In genomic region chr7:124930173-124930623, GRCh38 we compare ENCODE assay signal across 8 cellular contexts. TPM values are rescaled to one million over a fixed set of nuclear protein-coding genes. Genes with fewer than 3 reads are reported as not detected.
DNase-seq lines count a peak whose midpoint lies in the region; ATAC-seq, FAIRE-seq and TF ChIP-seq lines count a peak whose summit lies in the region.

No MANE protein-coding gene starts in this region.

- H3K27ac Mint-ChIP-seq in naive thymus-derived CD4-positive, alpha-beta T cell = peak overlapping the region; percentile 92 to 98 (median 98)

- no peaks in the 10 kb centered on the region for H3K9me3 Mint-ChIP-seq in naive thymus-derived CD4-positive, alpha-beta T cell

- peak overlapping the region; percentile 22 for H3K4me3 ChIP-seq in BE2C (ENCODE audit: low read depth, low read length)
- H3K4me3 ChIP-seq in bronchial epithelial cell (ENCODE audit: low read depth, low read length) = peak overlapping the region; percentile 82
- peak overlapping the region; percentile 68 for H3K4me3 ChIP-seq in naive thymus-derived CD4-positive, alpha-beta T cell (ENCODE audit: low read length)

- POLR2A ChIA-PET in naive thymus-derived CD4-positive, alpha-beta T cell (lab: Charles Lee) = interaction anchor here (0.9 to 1.3 kb wide), 2 partner anchors 9 to 10 kb away, joined by 3 read pairs; no protein-coding TSS in a partner anchor

- H3K4me1 ChIP-seq in BE2C = no peaks in the 10 kb centered on the region
- peaks cover 9 to 10% of the 10 kb centered on the region in 2 donors for H3K4me1 ChIP-seq in naive thymus-derived CD4-positive, alpha-beta T cell (ENCODE audit: control insufficient read depth in 2 of 2, insufficient read depth in 2 of 2, low read length in 2 of 2)

- H3K27me3 Mint-ChIP-seq in naive thymus-derived CD4-positive, alpha-beta T cell = peaks cover 0 to 10% (median 0%) of the 10 kb centered on the region in 5 donors

- H3K4me1 Mint-ChIP-seq in naive thymus-derived CD4-positive, alpha-beta T cell = peaks cover 24 to 52% (median 46%) of the 10 kb centered on the region in 7 donors

- no peak for DNase-seq in BE2C
- DNase-seq in bronchial epithelial cell (ENCODE audit: low read depth) = no peak
- no peak for DNase-seq in naive thymus-derived CD4-positive, alpha-beta T cell
- DNase-seq in SKM-1 (lab: John Stamatoyannopoulos, UW; ENCODE audit: unreplicated experiment) = no peak
- no peak for DNase-seq in GDM1 (lab: John Stamatoyannopoulos, UW)

- no peak for TF ChIP-seq CTCF in BE2C (IDR thresholded peaks at IDR 0.05; ENCODE audit: low read depth, low read length)
- no peak for TF ChIP-seq CTCF in bronchial epithelial cell (IDR thresholded peaks at IDR 0.05; ENCODE audit: insufficient read depth, low read length, severe bottlenecking)

- H3K27ac ChIP-seq in naive thymus-derived CD4-positive, alpha-beta T cell (ENCODE audit: low read depth, low read length) = peak overlapping the region; percentile 83

- no peaks in the 10 kb centered on the region for H3K9me3 ChIP-seq in BE2C
- H3K9me3 ChIP-seq in naive thymus-derived CD4-positive, alpha-beta T cell (ENCODE audit: control insufficient read depth in 2 of 3, low read length in 3 of 3) = no peaks in the 10 kb centered on the region

- H3K4me3 Mint-ChIP-seq in naive thymus-derived CD4-positive, alpha-beta T cell = peak overlapping the region; percentile 92 to 99 (median 94)

- CTCF ChIA-PET in naive thymus-derived CD4-positive, alpha-beta T cell (lab: Charles Lee) = no interaction called here

- no peak for FAIRE-seq in bronchial epithelial cell (lab: Jason Lieb, UNC)

- intact Hi-C loops in naive thymus-derived CD4-positive, alpha-beta T cell (cut with micrococcal nuclease) = loop anchor here in 1 of 2 donors (10.0 kb wide), 1 partner anchor 1395 kb away; the partner anchor contains the start of gene IQUB

- H3K27me3 ChIP-seq in BE2C (no peaks in the 10 kb centered on the region; the same call in 1 of the 2 replicates), bronchial epithelial cell (ENCODE audit: control insufficient read depth, insufficient read depth, low read length) (no peaks in the 10 kb centered on the region)
- H3K27me3 ChIP-seq in naive thymus-derived CD4-positive, alpha-beta T cell (ENCODE audit: control insufficient read depth in 2 of 2, insufficient read depth in 2 of 2, low read length in 2 of 2) = no peaks in the 10 kb centered on the region

- H3K36me3 ChIP-seq in BE2C = no peaks in the 10 kb centered on the region
- H3K36me3 ChIP-seq in bronchial epithelial cell (ENCODE audit: control insufficient read depth, insufficient read depth, low read length) = peaks cover 1% of the 10 kb centered on the region
- no peaks in the 10 kb centered on the region for H3K36me3 ChIP-seq in naive thymus-derived CD4-positive, alpha-beta T cell (ENCODE audit: control insufficient read depth in 2 of 3, insufficient read depth in 3 of 3, low read length in 3 of 3)

- H3K36me3 Mint-ChIP-seq in naive thymus-derived CD4-positive, alpha-beta T cell = peaks cover 0 to 26% (median 19%) of the 10 kb centered on the region in 5 donors

- ATAC-seq in HG03064 (IDR thresholded peaks at IDR 0.05; ENCODE audit: low read depth, unreplicated experiment) (peak; percentile 8), HG02759 (IDR thresholded peaks at IDR 0.05; ENCODE audit: unreplicated experiment) (no peak), HG03520 (IDR thresholded peaks at IDR 0.05; ENCODE audit: unreplicated experiment) (no peak)
- no peak for ATAC-seq in naive thymus-derived CD4-positive, alpha-beta T cell

RNA-seq across cellular contexts. Expression of gene POT1, which starts 0.6 kb away (rescaled TPM):
- 33.2 TPM for polyA plus RNA-seq in BE2C (2012; ENCODE audit: insufficient read depth, insufficient read length, low read depth)
- 29.5 and 30.1 TPM in 2 replicates for total RNA-seq in bronchial epithelial cell
- 10 to 100 TPM; 13.1 to 33.8 (median 28.6) TPM for total RNA-seq in naive thymus-derived CD4-positive, alpha-beta T cell
- polyA plus RNA-seq in naive thymus-derived CD4-positive, alpha-beta T cell = 10 to 100 TPM; 21.1 to 26.9 TPM

Comparison
In these comparisons a context has a peak if more than half of its experiments do, and no peak if none do; other contexts are left out.
1. H3K4me3 ChIP-seq: peak in every context shown above with its lines; median percentile 82 in bronchial epithelial cell; 68 in naive thymus-derived CD4-positive, alpha-beta T cell; 22 in BE2C.